ENCODE assay signal across 1 cellular context in the genomic region with DNA sequence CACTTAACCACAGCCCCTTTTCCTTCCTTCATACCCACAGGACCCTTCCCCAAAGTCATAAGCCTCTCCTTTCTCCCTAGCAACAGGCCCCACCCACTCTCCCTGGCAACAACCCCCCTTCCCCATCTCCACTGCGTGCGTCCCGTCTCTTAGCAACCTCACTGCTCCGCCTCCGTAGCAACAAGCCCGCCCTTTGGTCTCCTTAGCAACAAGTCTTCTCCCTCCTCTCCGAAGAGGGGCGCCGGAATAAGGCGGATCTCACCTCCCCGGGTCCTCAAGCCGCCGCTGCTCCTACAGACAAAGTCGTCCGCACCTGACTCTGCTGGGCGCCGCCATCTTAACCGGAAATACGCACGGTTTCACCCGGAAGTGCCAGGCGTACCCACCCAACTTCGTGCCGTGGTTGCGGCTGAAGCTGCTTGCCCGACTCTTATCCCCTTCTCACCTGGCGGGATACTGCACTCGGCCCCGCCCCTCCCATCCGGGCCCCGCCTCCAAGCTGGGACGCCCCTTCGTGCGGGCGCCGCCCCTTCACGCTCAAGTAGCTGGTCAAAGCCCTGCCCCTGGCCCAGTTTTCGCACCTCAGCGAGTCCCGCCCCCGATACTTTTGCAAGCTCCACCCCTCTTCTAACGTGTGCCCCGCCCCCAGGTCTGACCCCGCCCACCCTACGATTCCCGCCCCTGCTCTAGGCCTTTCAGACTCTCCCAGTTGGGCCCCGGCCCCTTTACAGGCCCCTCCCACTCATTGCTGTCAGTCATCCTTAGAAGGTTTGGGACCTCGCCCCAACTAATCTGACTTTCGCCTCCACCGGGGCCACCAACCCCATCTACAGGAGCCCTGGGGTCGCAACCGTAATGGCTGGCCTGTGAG.
TF ChIP-seq lines count a peak whose summit lies in the region.

A gene with protein sequence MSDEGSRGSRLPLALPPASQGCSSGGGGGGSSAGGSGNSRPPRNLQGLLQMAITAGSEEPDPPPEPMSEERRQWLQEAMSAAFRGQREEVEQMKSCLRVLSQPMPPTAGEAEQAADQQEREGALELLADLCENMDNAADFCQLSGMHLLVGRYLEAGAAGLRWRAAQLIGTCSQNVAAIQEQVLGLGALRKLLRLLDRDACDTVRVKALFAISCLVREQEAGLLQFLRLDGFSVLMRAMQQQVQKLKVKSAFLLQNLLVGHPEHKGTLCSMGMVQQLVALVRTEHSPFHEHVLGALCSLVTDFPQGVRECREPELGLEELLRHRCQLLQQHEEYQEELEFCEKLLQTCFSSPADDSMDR (minus strand): TSS at position 338 of the 871 bp plus-strand sequence. CDS start 502 bp downstream, outside the sequence.

TF ChIP-seq in K562, 482 proteins besides CTCF, POLR2A, EP300 and RAD21 (continued from another document and continues in another):
- TF ChIP-seq SIN3A (IDR thresholded peaks at IDR 0.05; ENCODE audit: borderline replicate concordance in 2 of 2, control insufficient read depth in 1 of 2, low read depth in 2 of 2, low read length in 2 of 2) (peak in 1 of 2 experiments; percentile 99; a peak in 2 of 4 replicates), ZNF165 (CRISPR knock-in tag; IDR thresholded peaks at IDR 0.05; ENCODE audit: borderline replicate concordance) (no peak), ZNF75A (CRISPR knock-in tag; IDR thresholded peaks at IDR 0.05) (no peak), NR2C2 (CRISPR knock-in tag; IDR thresholded peaks at IDR 0.05) (peak; percentile 95), NR2C2 (tag; IDR thresholded peaks at IDR 0.05) (peak; percentile 99), EP400 (IDR thresholded peaks at IDR 0.05) (peak; percentile 80), CBX2 (IDR thresholded peaks at IDR 0.05; ENCODE audit: insufficient read depth, low read length, poor library complexity, severe bottlenecking) (no peak), ZNF717 (CRISPR knock-in tag; IDR thresholded peaks at IDR 0.05) (no peak), ZBTB7A (IDR thresholded peaks at IDR 0.05; ENCODE audit: borderline replicate concordance, control insufficient read depth, low read depth, low read length) (peak; percentile 15; the same call in 1 of the 2 replicates), RBFOX2 (IDR thresholded peaks at IDR 0.05; ENCODE audit: low read depth, low read length) (peak; percentile 78), RNF2 (IDR thresholded peaks at IDR 0.05) (peak; percentile 20; the same call in 1 of the 2 replicates), NFRKB (IDR thresholded peaks at IDR 0.05; ENCODE audit: low read depth) (peak; percentile 60; the same call in 1 of the 2 replicates), MYC (IDR thresholded peaks at IDR 0.05; ENCODE audit: low read depth, low read length) (peak; percentile 87), MYC (CRISPR knock-in tag; IDR thresholded peaks at IDR 0.05; ENCODE audit: borderline replicate concordance, low read depth) (peak; percentile 64; the same call in 1 of the 2 replicates), L3MBTL2 (IDR thresholded peaks at IDR 0.05) (peak; percentile 24), CREM (IDR thresholded peaks at IDR 0.05; ENCODE audit: low read depth) (peak; percentile 94), COPS2 (conservative IDR thresholded peaks at IDR 0.05) (no peak), XRCC4 (IDR thresholded peaks at IDR 0.05; ENCODE audit: extremely low read depth, insufficient read depth, insufficient read length) (no peak), RB1 (IDR thresholded peaks at IDR 0.05; ENCODE audit: low read depth) (peak; percentile 74; the same call in 1 of the 2 replicates), KDM4B (IDR thresholded peaks at IDR 0.05; ENCODE audit: borderline replicate concordance in 2 of 2, low read depth in 1 of 2) (peak in 1 of 2 experiments; percentile 86; a peak in 2 of 4 replicates), GABPB1 (CRISPR knock-in tag; IDR thresholded peaks at IDR 0.05) (peak; percentile 98), NFIC (IDR thresholded peaks at IDR 0.05) (peak; percentile 56), ARNT (IDR thresholded peaks at IDR 0.05) (peak; percentile 36 to 37; a peak in 1 of 4 replicates), PHB2 (IDR thresholded peaks at IDR 0.05; ENCODE audit: low read depth) (peak; percentile 36; the same call in 1 of the 2 replicates), MEF2D (tag; conservative IDR thresholded peaks at IDR 0.05; ENCODE audit: low read depth) (no peak; the same call in 1 of the 2 replicates)
- TF ChIP-seq, protein P1, sequence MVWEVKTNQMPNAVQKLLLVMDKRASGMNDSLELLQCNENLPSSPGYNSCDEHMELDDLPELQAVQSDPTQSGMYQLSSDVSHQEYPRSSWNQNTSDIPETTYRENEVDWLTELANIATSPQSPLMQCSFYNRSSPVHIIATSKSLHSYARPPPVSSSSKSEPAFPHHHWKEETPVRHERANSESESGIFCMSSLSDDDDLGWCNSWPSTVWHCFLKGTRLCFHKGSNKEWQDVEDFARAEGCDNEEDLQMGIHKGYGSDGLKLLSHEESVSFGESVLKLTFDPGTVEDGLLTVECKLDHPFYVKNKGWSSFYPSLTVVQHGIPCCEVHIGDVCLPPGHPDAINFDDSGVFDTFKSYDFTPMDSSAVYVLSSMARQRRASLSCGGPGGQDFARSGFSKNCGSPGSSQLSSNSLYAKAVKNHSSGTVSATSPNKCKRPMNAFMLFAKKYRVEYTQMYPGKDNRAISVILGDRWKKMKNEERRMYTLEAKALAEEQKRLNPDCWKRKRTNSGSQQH (CRISPR knock-in tag; IDR thresholded peaks at IDR 0.05): peak; percentile 74; the same call in 1 of the 2 replicates
- TF ChIP-seq, protein P2, sequence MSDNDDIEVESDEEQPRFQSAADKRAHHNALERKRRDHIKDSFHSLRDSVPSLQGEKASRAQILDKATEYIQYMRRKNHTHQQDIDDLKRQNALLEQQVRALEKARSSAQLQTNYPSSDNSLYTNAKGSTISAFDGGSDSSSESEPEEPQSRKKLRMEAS (CRISPR knock-in tag; IDR thresholded peaks at IDR 0.05): peak; percentile 91
- TF ChIP-seq, protein P3, sequence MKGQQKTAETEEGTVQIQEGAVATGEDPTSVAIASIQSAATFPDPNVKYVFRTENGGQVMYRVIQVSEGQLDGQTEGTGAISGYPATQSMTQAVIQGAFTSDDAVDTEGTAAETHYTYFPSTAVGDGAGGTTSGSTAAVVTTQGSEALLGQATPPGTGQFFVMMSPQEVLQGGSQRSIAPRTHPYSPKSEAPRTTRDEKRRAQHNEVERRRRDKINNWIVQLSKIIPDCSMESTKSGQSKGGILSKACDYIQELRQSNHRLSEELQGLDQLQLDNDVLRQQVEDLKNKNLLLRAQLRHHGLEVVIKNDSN (CRISPR knock-in tag; IDR thresholded peaks at IDR 0.05): 0 out of 2 replicates have a peak, but pooled peaks have one; percentile 43
- TF ChIP-seq, protein P4, sequence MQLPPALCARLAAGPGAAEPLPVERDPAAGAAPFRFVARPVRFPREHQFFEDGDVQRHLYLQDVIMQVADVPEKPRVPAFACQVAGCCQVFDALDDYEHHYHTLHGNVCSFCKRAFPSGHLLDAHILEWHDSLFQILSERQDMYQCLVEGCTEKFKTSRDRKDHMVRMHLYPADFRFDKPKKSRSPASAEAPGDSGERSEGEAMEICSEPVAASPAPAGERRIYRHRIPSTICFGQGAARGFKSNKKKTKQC (CRISPR knock-in tag; IDR thresholded peaks at IDR 0.05): 0 out of 2 replicates have a peak, but pooled peaks have one; percentile 27
- TF ChIP-seq, protein P5, sequence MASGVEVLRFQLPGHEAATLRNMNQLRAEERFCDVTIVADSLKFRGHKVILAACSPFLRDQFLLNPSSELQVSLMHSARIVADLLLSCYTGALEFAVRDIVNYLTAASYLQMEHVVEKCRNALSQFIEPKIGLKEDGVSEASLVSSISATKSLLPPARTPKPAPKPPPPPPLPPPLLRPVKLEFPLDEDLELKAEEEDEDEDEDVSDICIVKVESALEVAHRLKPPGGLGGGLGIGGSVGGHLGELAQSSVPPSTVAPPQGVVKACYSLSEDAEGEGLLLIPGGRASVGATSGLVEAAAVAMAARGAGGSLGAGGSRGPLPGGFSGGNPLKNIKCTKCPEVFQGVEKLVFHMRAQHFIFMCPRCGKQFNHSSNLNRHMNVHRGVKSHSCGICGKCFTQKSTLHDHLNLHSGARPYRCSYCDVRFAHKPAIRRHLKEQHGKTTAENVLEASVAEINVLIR (CRISPR knock-in tag; IDR thresholded peaks at IDR 0.05): peak; percentile 66
- TF ChIP-seq, protein P6, sequence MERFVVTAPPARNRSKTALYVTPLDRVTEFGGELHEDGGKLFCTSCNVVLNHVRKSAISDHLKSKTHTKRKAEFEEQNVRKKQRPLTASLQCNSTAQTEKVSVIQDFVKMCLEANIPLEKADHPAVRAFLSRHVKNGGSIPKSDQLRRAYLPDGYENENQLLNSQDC (CRISPR knock-in tag; IDR thresholded peaks at IDR 0.05): no peak
- TF ChIP-seq, protein P7, sequence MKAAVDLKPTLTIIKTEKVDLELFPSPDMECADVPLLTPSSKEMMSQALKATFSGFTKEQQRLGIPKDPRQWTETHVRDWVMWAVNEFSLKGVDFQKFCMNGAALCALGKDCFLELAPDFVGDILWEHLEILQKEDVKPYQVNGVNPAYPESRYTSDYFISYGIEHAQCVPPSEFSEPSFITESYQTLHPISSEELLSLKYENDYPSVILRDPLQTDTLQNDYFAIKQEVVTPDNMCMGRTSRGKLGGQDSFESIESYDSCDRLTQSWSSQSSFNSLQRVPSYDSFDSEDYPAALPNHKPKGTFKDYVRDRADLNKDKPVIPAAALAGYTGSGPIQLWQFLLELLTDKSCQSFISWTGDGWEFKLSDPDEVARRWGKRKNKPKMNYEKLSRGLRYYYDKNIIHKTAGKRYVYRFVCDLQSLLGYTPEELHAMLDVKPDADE (conservative IDR thresholded peaks at IDR 0.05; ENCODE audit: control insufficient read depth, low read depth, low read length): peak; percentile 82
- TF ChIP-seq, protein P8, sequence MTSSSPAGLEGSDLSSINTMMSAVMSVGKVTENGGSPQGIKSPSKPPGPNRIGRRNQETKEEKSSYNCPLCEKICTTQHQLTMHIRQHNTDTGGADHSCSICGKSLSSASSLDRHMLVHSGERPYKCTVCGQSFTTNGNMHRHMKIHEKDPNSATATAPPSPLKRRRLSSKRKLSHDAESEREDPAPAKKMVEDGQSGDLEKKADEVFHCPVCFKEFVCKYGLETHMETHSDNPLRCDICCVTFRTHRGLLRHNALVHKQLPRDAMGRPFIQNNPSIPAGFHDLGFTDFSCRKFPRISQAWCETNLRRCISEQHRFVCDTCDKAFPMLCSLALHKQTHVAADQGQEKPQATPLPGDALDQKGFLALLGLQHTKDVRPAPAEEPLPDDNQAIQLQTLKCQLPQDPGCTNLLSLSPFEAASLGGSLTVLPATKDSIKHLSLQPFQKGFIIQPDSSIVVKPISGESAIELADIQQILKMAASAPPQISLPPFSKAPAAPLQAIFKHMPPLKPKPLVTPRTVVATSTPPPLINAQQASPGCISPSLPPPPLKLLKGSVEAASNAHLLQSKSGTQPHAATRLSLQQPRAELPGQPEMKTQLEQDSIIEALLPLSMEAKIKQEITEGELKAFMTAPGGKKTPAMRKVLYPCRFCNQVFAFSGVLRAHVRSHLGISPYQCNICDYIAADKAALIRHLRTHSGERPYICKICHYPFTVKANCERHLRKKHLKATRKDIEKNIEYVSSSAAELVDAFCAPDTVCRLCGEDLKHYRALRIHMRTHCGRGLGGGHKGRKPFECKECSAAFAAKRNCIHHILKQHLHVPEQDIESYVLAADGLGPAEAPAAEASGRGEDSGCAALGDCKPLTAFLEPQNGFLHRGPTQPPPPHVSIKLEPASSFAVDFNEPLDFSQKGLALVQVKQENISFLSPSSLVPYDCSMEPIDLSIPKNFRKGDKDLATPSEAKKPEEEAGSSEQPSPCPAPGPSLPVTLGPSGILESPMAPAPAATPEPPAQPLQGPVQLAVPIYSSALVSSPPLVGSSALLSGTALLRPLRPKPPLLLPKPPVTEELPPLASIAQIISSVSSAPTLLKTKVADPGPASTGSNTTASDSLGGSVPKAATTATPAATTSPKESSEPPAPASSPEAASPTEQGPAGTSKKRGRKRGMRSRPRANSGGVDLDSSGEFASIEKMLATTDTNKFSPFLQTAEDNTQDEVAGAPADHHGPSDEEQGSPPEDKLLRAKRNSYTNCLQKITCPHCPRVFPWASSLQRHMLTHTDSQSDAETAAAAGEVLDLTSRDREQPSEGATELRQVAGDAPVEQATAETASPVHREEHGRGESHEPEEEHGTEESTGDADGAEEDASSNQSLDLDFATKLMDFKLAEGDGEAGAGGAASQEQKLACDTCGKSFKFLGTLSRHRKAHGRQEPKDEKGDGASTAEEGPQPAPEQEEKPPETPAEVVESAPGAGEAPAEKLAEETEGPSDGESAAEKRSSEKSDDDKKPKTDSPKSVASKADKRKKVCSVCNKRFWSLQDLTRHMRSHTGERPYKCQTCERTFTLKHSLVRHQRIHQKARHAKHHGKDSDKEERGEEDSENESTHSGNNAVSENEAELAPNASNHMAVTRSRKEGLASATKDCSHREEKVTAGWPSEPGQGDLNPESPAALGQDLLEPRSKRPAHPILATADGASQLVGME (CRISPR knock-in tag; IDR thresholded peaks at IDR 0.05): peak; percentile 84
- TF ChIP-seq, protein P9, sequence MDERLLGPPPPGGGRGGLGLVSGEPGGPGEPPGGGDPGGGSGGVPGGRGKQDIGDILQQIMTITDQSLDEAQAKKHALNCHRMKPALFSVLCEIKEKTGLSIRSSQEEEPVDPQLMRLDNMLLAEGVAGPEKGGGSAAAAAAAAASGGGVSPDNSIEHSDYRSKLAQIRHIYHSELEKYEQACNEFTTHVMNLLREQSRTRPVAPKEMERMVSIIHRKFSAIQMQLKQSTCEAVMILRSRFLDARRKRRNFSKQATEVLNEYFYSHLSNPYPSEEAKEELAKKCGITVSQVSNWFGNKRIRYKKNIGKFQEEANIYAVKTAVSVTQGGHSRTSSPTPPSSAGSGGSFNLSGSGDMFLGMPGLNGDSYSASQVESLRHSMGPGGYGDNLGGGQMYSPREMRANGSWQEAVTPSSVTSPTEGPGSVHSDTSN (CRISPR knock-in tag; IDR thresholded peaks at IDR 0.05; ENCODE audit: low read depth): peak; percentile 80
- TF ChIP-seq, protein P9 (tag; conservative IDR thresholded peaks at IDR 0.05; ENCODE audit: low read depth): peak; percentile 88
- TF ChIP-seq, protein P10, sequence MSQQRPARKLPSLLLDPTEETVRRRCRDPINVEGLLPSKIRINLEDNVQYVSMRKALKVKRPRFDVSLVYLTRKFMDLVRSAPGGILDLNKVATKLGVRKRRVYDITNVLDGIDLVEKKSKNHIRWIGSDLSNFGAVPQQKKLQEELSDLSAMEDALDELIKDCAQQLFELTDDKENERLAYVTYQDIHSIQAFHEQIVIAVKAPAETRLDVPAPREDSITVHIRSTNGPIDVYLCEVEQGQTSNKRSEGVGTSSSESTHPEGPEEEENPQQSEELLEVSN (IDR thresholded peaks at IDR 0.05; ENCODE audit: borderline replicate concordance in 1 of 2, extremely low read depth in 1 of 2, insufficient read depth in 1 of 2, insufficient read length in 1 of 2, low read depth in 1 of 2, low read length in 1 of 2, poor library complexity in 1 of 2, severe bottlenecking in 1 of 2): peak; percentile 42 to 63
